ENCODE assay signal across 2 cellular contexts in genomic region chr3:32870373-32871091, GRCh38.
TF ChIP-seq lines count a peak whose summit lies in the region.

No MANE protein-coding gene starts in this region.

TF ChIP-seq in GM23338, 12 proteins besides CTCF, POLR2A, EP300 and RAD21:
- no peak for TF ChIP-seq STAT1 (IDR thresholded peaks at IDR 0.05; ENCODE audit: unreplicated experiment)
- no peak for TF ChIP-seq JUNB (IDR thresholded peaks at IDR 0.05; ENCODE audit: unreplicated experiment)
- TF ChIP-seq ZNF331 (CRISPR knock-in tag; IDR thresholded peaks at IDR 0.05; ENCODE audit: low read depth): no peak
- TF ChIP-seq ETS1 (IDR thresholded peaks at IDR 0.05): no peak
- TF ChIP-seq NANOG (IDR thresholded peaks at IDR 0.05; ENCODE audit: borderline replicate concordance): no peak
- no peak for TF ChIP-seq REST (IDR thresholded peaks at IDR 0.05; ENCODE audit: unreplicated experiment)
- TF ChIP-seq EZH2phosphoT487 (IDR thresholded peaks at IDR 0.05; ENCODE audit: unreplicated experiment): no peak
- TF ChIP-seq EZH2 (IDR thresholded peaks at IDR 0.05; ENCODE audit: low read depth, unreplicated experiment): no peak
- no peak; the same call in 1 of the 2 replicates for TF ChIP-seq POLR2AphosphoS5 (IDR thresholded peaks at IDR 0.05; ENCODE audit: low read depth)
- TF ChIP-seq ZNF114 (CRISPR knock-in tag; IDR thresholded peaks at IDR 0.05): no peak
- TF ChIP-seq CREB1 (CRISPR knock-in tag; IDR thresholded peaks at IDR 0.05; ENCODE audit: low read depth): no peak
- no peak for TF ChIP-seq ZNF462 (CRISPR knock-in tag; IDR thresholded peaks at IDR 0.05)
TF ChIP-seq in GM23338: peak in this region for 0.

TF ChIP-seq in K562, 482 proteins besides CTCF, POLR2A, EP300 and RAD21:
- TF ChIP-seq ZNF407 (IDR thresholded peaks at IDR 0.05; ENCODE audit: low read depth): no peak
- TF ChIP-seq NR3C1 (CRISPR knock-in tag; IDR thresholded peaks at IDR 0.05): no peak
- TF ChIP-seq CHAMP1 (IDR thresholded peaks at IDR 0.05): no peak
- 0 out of 2 replicates have a peak, but pooled peaks have one; percentile 30 for TF ChIP-seq ZNF384 (IDR thresholded peaks at IDR 0.05; ENCODE audit: low read depth, low read length)
- TF ChIP-seq NBN (IDR thresholded peaks at IDR 0.05; ENCODE audit: low read depth): no peak
TF ChIP-seq in K562: peak in this region for 1.
